ENCODE assay signal across 14 cellular contexts in the genomic region with DNA sequence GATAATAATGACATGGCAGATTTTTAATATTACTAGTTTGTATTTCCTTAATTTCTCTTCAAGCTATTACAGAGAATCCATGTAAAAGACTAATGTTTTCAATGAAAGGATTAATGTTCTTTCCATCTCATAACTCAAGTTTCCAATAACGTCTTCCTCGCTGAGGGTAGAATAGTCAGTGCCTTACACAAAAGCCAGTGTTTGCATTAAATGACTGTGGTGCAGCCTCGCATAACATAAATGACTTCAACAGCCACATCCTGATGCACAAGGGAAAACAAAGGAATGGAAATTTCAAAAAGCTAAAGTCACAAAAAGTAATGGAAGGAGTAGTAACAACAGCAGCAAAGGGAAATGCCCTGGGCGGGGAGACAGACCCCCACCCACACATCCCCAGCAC.
"Had no signal": no experiment of that assay in that cellular context is flagged by ENCODE, and none has a peak within 500 bp of the region (broad histone marks: within the 10 kb centered on the region; RNA-seq: fewer than 3 reads in every experiment).

No MANE protein-coding gene starts in this region.

- H3K27ac Mint-ChIP-seq: activated naive CD4-positive, alpha-beta T cell treated with anti-CD3 and anti-CD28 coated beads, Interleukin-2, amount 50 U/mL, for 72 hours; dendritic cell treated with granulocyte-macrophage colony-stimulating factor and Interleukin-4, amounts not matched to agents 40 ng/mL and 50 ng/mL, for 4 days; nephron; T-helper 1 cell treated with Interleukin-12 subunit alpha and Interleukin-12 subunit beta and Interleukin-4 antibody, amounts not matched to agents 30 μg/mL and 1 μg/mL, for 36 hours had no signal

- ATAC-seq: gastrocnemius medialis, heart left ventricle, left colon, lower lobe of right lung, right cardiac atrium, SK-N-SH treated with all-trans-retinoic acid at 6 μM for 48 hours had no signal

- H3K27me3 ChIP-seq: gastrocnemius medialis, heart left ventricle had no signal

- DNase-seq: activated CD4-positive, alpha-beta T cell treated with anti-CD3 and anti-CD28 coated beads for 4 hours; activated effector memory CD4-positive, alpha-beta T cell treated with Interleukin-2 at 50 U/mL for 16 hours; gastrocnemius medialis; heart left ventricle; left colon; lower lobe of right lung; right cardiac atrium; WERI-Rb-1 had no signal

- H3K27ac ChIP-seq: gastrocnemius medialis, heart left ventricle, lower lobe of right lung, prostate gland, WERI-Rb-1 had no signal

- H3K4me3 Mint-ChIP-seq: dendritic cell treated with granulocyte-macrophage colony-stimulating factor and Interleukin-4, amounts not matched to agents 40 ng/mL and 50 ng/mL, for 4 days; nephron; T-helper 1 cell treated with Interleukin-12 subunit alpha and Interleukin-12 subunit beta and Interleukin-4 antibody, amounts not matched to agents 30 μg/mL and 1 μg/mL, for 36 hours had no signal

- H3K9me3 ChIP-seq: gastrocnemius medialis, heart left ventricle, lower lobe of right lung, prostate gland had no signal

- H3K36me3 ChIP-seq: gastrocnemius medialis, heart left ventricle, lower lobe of right lung, prostate gland, WERI-Rb-1 had no signal

- H3K27me3 Mint-ChIP-seq: dendritic cell treated with granulocyte-macrophage colony-stimulating factor and Interleukin-4, amounts not matched to agents 40 ng/mL and 50 ng/mL, for 4 days had no signal

- H3K4me1 ChIP-seq: prostate gland had no signal

- H3K4me3 ChIP-seq: gastrocnemius medialis, heart left ventricle, lower lobe of right lung, prostate gland had no signal
